ENCODE assay signal across 14 cellular contexts in genomic region chr2:102021776-102022175, GRCh38. TPM values are rescaled to one million over a fixed set of nuclear protein-coding genes. Genes with fewer than 3 reads are reported as not detected.
A peak's percentile ranks its signal among the peaks of the same experiment; 100 is the strongest.
DNase-seq lines count a peak whose midpoint lies in the region; ATAC-seq and TF ChIP-seq lines count a peak whose summit lies in the region.
"Had no signal": no experiment of that assay in that cellular context is flagged by ENCODE, and none has a peak within 500 bp of the region (broad histone marks: within the 10 kb centered on the region; RNA-seq: fewer than 3 reads in every experiment).

No MANE protein-coding gene starts in this region.

- TF ChIP-seq CTCF in astrocyte of the spinal cord (IDR thresholded peaks at IDR 0.05; ENCODE audit: low read depth, low read length) (no peak), left ventricle myocardium inferior (IDR thresholded peaks at IDR 0.05; ENCODE audit: borderline replicate concordance) (no peak), type B pancreatic cell (conservative IDR thresholded peaks at IDR 0.05) (no peak)

- no peak overlapping the region for H3K27ac Mint-ChIP-seq in type B pancreatic cell
- H3K27ac Mint-ChIP-seq: activated CD8-positive, alpha-beta T cell treated with anti-CD3 and anti-CD28 coated beads, Interleukin-2, amount 10 ng/mL, durations not matched to agents 7 days and 5 days; B cell had no signal

- no peaks in the 10 kb centered on the region for H3K27me3 ChIP-seq in left ventricle myocardium inferior (ENCODE audit: low read depth)

- intact Hi-C loops in left ventricle myocardium inferior (cut with micrococcal nuclease) = loop anchor here (5.0 to 10.0 kb wide), 3 partner anchors 146 to 333 kb away; partner anchors contain the start of gene IL18R1
- intact Hi-C loops in sciatic nerve (cut with DNase I) = loop anchor here (2.0 kb wide), 1 partner anchor 145 kb away; no protein-coding TSS in a partner anchor

- H3K4me1 ChIP-seq in left ventricle myocardium inferior = peaks cover 24% of the 10 kb centered on the region

- in situ Hi-C loops in astrocyte of the spinal cord (cut with HindIII; ENCODE audit: low sequenced_read_pairs) = no loop called here

- H3K36me3 Mint-ChIP-seq in type B pancreatic cell = no peaks in the 10 kb centered on the region

- H3K27me3 Mint-ChIP-seq in type B pancreatic cell = peaks cover 8% of the 10 kb centered on the region

- H3K9me3 ChIP-seq in left ventricle myocardium inferior (replicated peaks) = no peaks in the 10 kb centered on the region

- H3K36me3 ChIP-seq in left ventricle myocardium inferior = no peaks in the 10 kb centered on the region
- H3K36me3 ChIP-seq: cardiac muscle cell had no signal

- ATAC-seq in sciatic nerve (peak; percentile 44), HG02885 (IDR thresholded peaks at IDR 0.05; ENCODE audit: poor library complexity, unreplicated experiment) (no peak), HG02678 (IDR thresholded peaks at IDR 0.05; ENCODE audit: unreplicated experiment) (no peak)
- ATAC-seq: activated CD8-positive, alpha-beta T cell treated with anti-CD3 and anti-CD28 coated beads, Interleukin-2, amount 10 ng/mL, durations not matched to agents 7 days and 5 days had no signal

- H3K27ac ChIP-seq in left ventricle myocardium inferior (replicated peaks) = peak overlapping the region; percentile 51
- H3K27ac ChIP-seq: cardiac muscle cell had no signal

- H3K4me1 Mint-ChIP-seq in type B pancreatic cell (ENCODE audit: unreplicated experiment) = peaks cover 21% of the 10 kb centered on the region

- H3K4me3 Mint-ChIP-seq in type B pancreatic cell = no peak overlapping the region
- H3K4me3 Mint-ChIP-seq: activated CD8-positive, alpha-beta T cell treated with anti-CD3 and anti-CD28 coated beads, Interleukin-2, amount 10 ng/mL, durations not matched to agents 7 days and 5 days; B cell had no signal

- H3K4me3 ChIP-seq in astrocyte of the spinal cord (ENCODE audit: low read depth, low read length) = no peak overlapping the region
- no peak overlapping the region for H3K4me3 ChIP-seq in left ventricle myocardium inferior
- H3K4me3 ChIP-seq: cardiac muscle cell had no signal

- DNase-seq in ELF-1 (ENCODE audit: low read depth, low spot score) (peak; percentile 34), astrocyte of the spinal cord (ENCODE audit: low read depth, low spot score) (peak; percentile 36), left ventricle myocardium inferior (no peak), sciatic nerve (ENCODE audit: low spot score) (no peak), type B pancreatic cell (ENCODE audit: extremely low spot score, unreplicated experiment) (no peak), OCI-M2 (lab: John Stamatoyannopoulos, UW; ENCODE audit: unreplicated experiment) (no peak)
- DNase-seq: activated CD8-positive, alpha-beta T cell treated with anti-CD3 and anti-CD28 coated beads, Interleukin-2, amount 10 ng/mL, durations not matched to agents 7 days and 5 days; hippocampal formation; NCI-H1092 treated with DMSO at 0.1 percent for 48 hours; NCI-H2227 treated with DMSO at 0.1 percent for 48 hours had no signal

- no peaks in the 10 kb centered on the region for H3K9me3 Mint-ChIP-seq in type B pancreatic cell

RNA-seq across cellular contexts. Expression of gene IL1R2, which starts 30.0 kb away (rescaled TPM):
- 0.96 TPM for total RNA-seq in left ventricle myocardium inferior
- total RNA-seq in sciatic nerve = 5.7 TPM
- 0.48 and 1.2 TPM in 2 replicates for total RNA-seq in type B pancreatic cell (ENCODE audit: low replicate concordance)
- total RNA-seq: activated CD8-positive, alpha-beta T cell treated with anti-CD3 and anti-CD28 coated beads, Interleukin-2, amount 10 ng/mL, durations not matched to agents 7 days and 5 days; B cell; cardiac muscle cell had no signal

Comparison
In these comparisons a context has a peak if more than half of its experiments do, and no peak if none do; other contexts are left out.
1. DNase-seq: peak in ELF-1 (single experiment) and astrocyte of the spinal cord (single experiment); none in left ventricle myocardium inferior (single experiment), sciatic nerve (single experiment), type B pancreatic cell (single experiment) and OCI-M2 (single experiment).